In the genomic region with DNA sequence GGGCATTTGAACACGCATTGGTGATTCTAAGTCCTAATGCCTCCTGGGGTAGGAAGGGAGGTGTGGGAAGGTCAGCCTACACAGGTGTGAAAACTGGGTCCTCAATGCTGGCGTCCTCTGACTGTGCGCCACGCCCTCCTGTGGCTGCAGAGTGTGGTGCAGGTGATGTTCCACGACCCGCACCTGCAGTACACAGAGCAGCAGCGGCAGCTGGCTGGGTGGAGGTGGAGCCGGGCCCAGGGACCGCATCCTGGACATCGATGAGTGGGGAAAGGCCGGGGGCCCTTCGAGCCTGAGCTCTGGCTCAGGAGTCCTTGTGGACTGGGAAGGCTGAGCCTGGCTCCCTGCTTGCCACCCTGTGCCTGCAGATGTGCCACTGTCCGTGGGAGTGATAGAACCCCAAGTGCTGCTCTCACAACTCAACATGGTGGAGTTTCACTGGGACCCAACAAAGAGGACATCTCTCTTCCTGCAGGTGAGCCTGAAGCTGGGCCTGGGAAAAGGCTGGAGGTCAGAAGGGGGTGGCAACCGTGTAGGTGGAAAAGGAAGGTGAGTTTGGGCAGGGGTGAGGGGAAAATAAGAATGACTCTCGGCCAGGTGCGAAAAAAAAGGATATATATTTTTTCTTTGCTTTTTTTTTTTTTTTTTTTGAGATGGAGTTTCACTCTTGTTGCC, we compare ENCODE assay signal across 1 cellular context.
TF ChIP-seq lines count a peak whose summit lies in the region.

No MANE protein-coding gene starts in this region.

TF ChIP-seq in K562, 482 proteins besides CTCF, POLR2A, EP300 and RAD21 (continued from another document):
- TF ChIP-seq TFAP4 (CRISPR knock-in tag; IDR thresholded peaks at IDR 0.05; ENCODE audit: borderline replicate concordance) (peak; percentile 61; the same call in 1 of the 2 replicates), JUND (IDR thresholded peaks at IDR 0.05; ENCODE audit: borderline replicate concordance, low read depth, low read length) (no peak), JUND (tag; IDR thresholded peaks at IDR 0.05; ENCODE audit: borderline replicate concordance, low read depth, low read length) (peak; percentile 37; the same call in 1 of the 3 replicates), HLTF (IDR thresholded peaks at IDR 0.05) (no peak), STAG1 (CRISPR knock-in tag; IDR thresholded peaks at IDR 0.05; ENCODE audit: borderline replicate concordance) (0 out of 2 replicates have a peak, but pooled peaks have one; percentile 34), SMC3 (conservative IDR thresholded peaks at IDR 0.05; ENCODE audit: insufficient read depth, low read depth, low read length) (peak; percentile 62), RFX7 (CRISPR knock-in tag; IDR thresholded peaks at IDR 0.05) (no peak), HDAC3 (IDR thresholded peaks at IDR 0.05; ENCODE audit: borderline replicate concordance, partially characterized antibody) (no peak), ETS2 (tag; IDR thresholded peaks at IDR 0.05; ENCODE audit: borderline replicate concordance, poor library complexity, severe bottlenecking) (no peak), MYC (IDR thresholded peaks at IDR 0.05; ENCODE audit: low read depth, low read length) (peak; percentile 35; the same call in 1 of the 2 replicates), MYC (CRISPR knock-in tag; IDR thresholded peaks at IDR 0.05; ENCODE audit: borderline replicate concordance, low read depth) (no peak), KDM2B (CRISPR knock-in tag; IDR thresholded peaks at IDR 0.05) (no peak), ARID4B (CRISPR knock-in tag; IDR thresholded peaks at IDR 0.05) (no peak), CREM (IDR thresholded peaks at IDR 0.05; ENCODE audit: low read depth) (peak; percentile 54; the same call in 1 of the 2 replicates), BCOR (IDR thresholded peaks at IDR 0.05) (peak; percentile 47; the same call in 1 of the 2 replicates), L3MBTL2 (IDR thresholded peaks at IDR 0.05) (peak; percentile 49), CTBP1 (IDR thresholded peaks at IDR 0.05; ENCODE audit: borderline replicate concordance) (peak; percentile 45; the same call in 1 of the 2 replicates), RCOR1 (IDR thresholded peaks at IDR 0.05; ENCODE audit: borderline replicate concordance in 1 of 2, low read depth in 2 of 2, low read length in 2 of 2) (peak in 1 of 2 experiments; percentile 10; a peak in 1 of 4 replicates), PTRF (tag; IDR thresholded peaks at IDR 0.05) (no peak)
- TF ChIP-seq, protein P1, sequence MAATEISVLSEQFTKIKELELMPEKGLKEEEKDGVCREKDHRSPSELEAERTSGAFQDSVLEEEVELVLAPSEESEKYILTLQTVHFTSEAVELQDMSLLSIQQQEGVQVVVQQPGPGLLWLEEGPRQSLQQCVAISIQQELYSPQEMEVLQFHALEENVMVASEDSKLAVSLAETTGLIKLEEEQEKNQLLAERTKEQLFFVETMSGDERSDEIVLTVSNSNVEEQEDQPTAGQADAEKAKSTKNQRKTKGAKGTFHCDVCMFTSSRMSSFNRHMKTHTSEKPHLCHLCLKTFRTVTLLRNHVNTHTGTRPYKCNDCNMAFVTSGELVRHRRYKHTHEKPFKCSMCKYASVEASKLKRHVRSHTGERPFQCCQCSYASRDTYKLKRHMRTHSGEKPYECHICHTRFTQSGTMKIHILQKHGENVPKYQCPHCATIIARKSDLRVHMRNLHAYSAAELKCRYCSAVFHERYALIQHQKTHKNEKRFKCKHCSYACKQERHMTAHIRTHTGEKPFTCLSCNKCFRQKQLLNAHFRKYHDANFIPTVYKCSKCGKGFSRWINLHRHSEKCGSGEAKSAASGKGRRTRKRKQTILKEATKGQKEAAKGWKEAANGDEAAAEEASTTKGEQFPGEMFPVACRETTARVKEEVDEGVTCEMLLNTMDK (IDR thresholded peaks at IDR 0.05; ENCODE audit: borderline replicate concordance, insufficient read depth, low read depth, low read length, poor library complexity, severe bottlenecking): peak; percentile 48
